Comparison of ENCODE assay signal across 26 cellular contexts in the genomic region with DNA sequence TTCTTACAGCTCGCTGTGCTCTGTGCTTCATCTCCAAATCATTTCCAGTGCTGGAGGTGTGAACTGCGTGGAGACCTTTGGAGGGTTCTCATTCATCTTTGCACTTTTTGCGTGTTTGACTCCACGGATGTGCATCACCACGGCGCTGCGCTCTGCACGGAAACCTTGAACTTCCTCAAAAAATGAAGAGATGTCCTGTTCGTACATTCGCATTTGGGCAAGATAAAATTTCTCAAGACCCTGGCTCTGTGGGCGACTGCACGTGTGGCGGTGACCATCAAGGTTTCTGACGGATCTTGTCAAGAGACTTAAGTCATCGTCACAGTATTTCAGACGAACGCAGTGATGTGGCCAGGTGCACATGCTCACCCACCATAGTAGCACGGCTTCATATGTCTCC.
"Had no signal": no experiment of that assay in that cellular context is flagged by ENCODE, and none has a peak within 500 bp of the region (broad histone marks: within the 10 kb centered on the region; RNA-seq: fewer than 3 reads in every experiment).

No MANE protein-coding gene starts in this region.

- H3K36me3 Mint-ChIP-seq: activated CD4-positive, alpha-beta memory T cell treated with anti-CD3 and anti-CD28 coated beads for 36 hours; stimulated activated effector memory CD8-positive, alpha-beta T cell treated with anti-CD3 and anti-CD28 coated beads, Interleukin-12 subunit alpha, Interleukin-12 subunit beta, amount 100 ng/mL, for 72 hours had no signal

- DNase-seq: activated CD4-positive, alpha-beta memory T cell treated with anti-CD3 and anti-CD28 coated beads for 36 hours; activated CD4-positive, alpha-beta T cell treated with anti-CD3 and anti-CD28 coated beads, Interleukin-2, amount 10 ng/mL, durations not matched to agents 24 days and 14 days; activated CD4-positive, CD25-positive, alpha-beta regulatory T cell treated with anti-CD3 and anti-CD28 coated beads, Interleukin-2, amount 50 U/mL, for 72 hours; activated CD8-positive, alpha-beta memory T cell treated with anti-CD3 and anti-CD28 coated beads, Interleukin-2, amount 50 U/mL, for 4 hours; activated gamma-delta T cell; activated naive CD4-positive, alpha-beta T cell treated with anti-CD3 and anti-CD28 coated beads, Interleukin-2, amount 50 U/mL, for 16 hours; activated T-cell treated with anti-CD3 and anti-CD28 coated beads, Interleukin-2, amount 50 U/mL, for 1 hour; amniotic stem cell; brain microvascular endothelial cell; endodermal cell; foreskin melanocyte; heart right ventricle; kidney glomerular epithelial cell; left ventricle myocardium inferior; mammary epithelial cell; right lobe of liver; stimulated activated CD4-positive, alpha-beta T cell treated with anti-CD3 and anti-CD28 coated beads, Interleukin-12 subunit alpha, Interleukin-12 subunit beta, amount 100 ng/mL, for 4 hours; stimulated activated CD4-positive, alpha-beta T cell treated with anti-CD3 and anti-CD28 coated beads, Interleukin-4, amount 100 ng/mL, for 24 hours; T-helper 2 cell; tibial artery had no signal

- H3K4me3 ChIP-seq: coronary artery, esophagus muscularis mucosa, heart right ventricle, left ventricle myocardium inferior, right lobe of liver, tibial artery had no signal

- H3K4me1 Mint-ChIP-seq: activated CD4-positive, alpha-beta T cell treated with anti-CD3 and anti-CD28 coated beads, Interleukin-2, amount 10 ng/mL, durations not matched to agents 24 days and 14 days; endodermal cell; nephron; stimulated activated effector memory CD8-positive, alpha-beta T cell treated with anti-CD3 and anti-CD28 coated beads, Interleukin-12 subunit alpha, Interleukin-12 subunit beta, amount 100 ng/mL, for 72 hours had no signal

- H3K27ac ChIP-seq: brain microvascular endothelial cell, coronary artery, esophagus muscularis mucosa, left ventricle myocardium inferior, right lobe of liver, tibial artery had no signal

- H3K27me3 Mint-ChIP-seq: stimulated activated naive CD8-positive, alpha-beta T cell treated with anti-CD3 and anti-CD28 coated beads, Interleukin-15, Interleukin-2, amounts not matched to agents 100 ng/mL and 50 ng/mL, for 24 hours had no signal

- H3K4me3 Mint-ChIP-seq: activated CD4-positive, alpha-beta memory T cell treated with anti-CD3 and anti-CD28 coated beads for 36 hours; activated CD4-positive, alpha-beta T cell treated with anti-CD3 and anti-CD28 coated beads, Interleukin-2, amount 10 ng/mL, durations not matched to agents 24 days and 14 days; activated T-helper 1 cell treated with anti-CD3 and anti-CD28 coated beads, Interleukin-12 subunit alpha, Interleukin-12 subunit beta, Interleukin-2, Interleukin-4 antibody, amounts not matched to agents 30 ng/mL and 10 ng/mL and 1 ng/mL, durations not matched to agents 14 hours and 24 hours and 36 hours; endodermal cell; nephron; stimulated activated effector memory CD8-positive, alpha-beta T cell treated with anti-CD3 and anti-CD28 coated beads, Interleukin-12 subunit alpha, Interleukin-12 subunit beta, amount 100 ng/mL, for 72 hours; stimulated activated naive CD8-positive, alpha-beta T cell treated with anti-CD3 and anti-CD28 coated beads, Interleukin-15, Interleukin-2, amounts not matched to agents 100 ng/mL and 50 ng/mL, for 24 hours had no signal

- H3K27ac Mint-ChIP-seq: activated CD4-positive, alpha-beta memory T cell treated with anti-CD3 and anti-CD28 coated beads for 36 hours; activated CD4-positive, alpha-beta T cell treated with anti-CD3 and anti-CD28 coated beads, Interleukin-2, amount 10 ng/mL, durations not matched to agents 24 days and 14 days; activated T-helper 1 cell treated with anti-CD3 and anti-CD28 coated beads, Interleukin-12 subunit alpha, Interleukin-12 subunit beta, Interleukin-2, Interleukin-4 antibody, amounts not matched to agents 30 ng/mL and 10 ng/mL and 1 ng/mL, durations not matched to agents 14 hours and 24 hours and 36 hours; endodermal cell; nephron; stimulated activated effector memory CD8-positive, alpha-beta T cell treated with anti-CD3 and anti-CD28 coated beads, Interleukin-12 subunit alpha, Interleukin-12 subunit beta, amount 100 ng/mL, for 72 hours; stimulated activated naive CD8-positive, alpha-beta T cell treated with anti-CD3 and anti-CD28 coated beads, Interleukin-15, Interleukin-2, amounts not matched to agents 100 ng/mL and 50 ng/mL, for 24 hours had no signal

- H3K27me3 ChIP-seq: brain microvascular endothelial cell, heart right ventricle, right lobe of liver had no signal

- ATAC-seq: heart right ventricle; right lobe of liver; stimulated activated effector memory CD8-positive, alpha-beta T cell treated with anti-CD3 and anti-CD28 coated beads, Interleukin-12 subunit alpha, Interleukin-12 subunit beta, amount 100 ng/mL, for 72 hours had no signal

- H3K9me3 Mint-ChIP-seq: activated CD4-positive, alpha-beta memory T cell treated with anti-CD3 and anti-CD28 coated beads for 36 hours; activated CD4-positive, alpha-beta T cell treated with anti-CD3 and anti-CD28 coated beads, Interleukin-2, amount 10 ng/mL, durations not matched to agents 24 days and 14 days; activated T-helper 1 cell treated with anti-CD3 and anti-CD28 coated beads, Interleukin-12 subunit alpha, Interleukin-12 subunit beta, Interleukin-2, Interleukin-4 antibody, amounts not matched to agents 30 ng/mL and 10 ng/mL and 1 ng/mL, durations not matched to agents 14 hours and 24 hours and 36 hours; endodermal cell; nephron; stimulated activated effector memory CD8-positive, alpha-beta T cell treated with anti-CD3 and anti-CD28 coated beads, Interleukin-12 subunit alpha, Interleukin-12 subunit beta, amount 100 ng/mL, for 72 hours; stimulated activated naive CD8-positive, alpha-beta T cell treated with anti-CD3 and anti-CD28 coated beads, Interleukin-15, Interleukin-2, amounts not matched to agents 100 ng/mL and 50 ng/mL, for 24 hours had no signal

- H3K9me3 ChIP-seq: esophagus muscularis mucosa, heart right ventricle, left ventricle myocardium inferior, right lobe of liver, tibial artery had no signal

- H3K36me3 ChIP-seq: brain microvascular endothelial cell, esophagus muscularis mucosa, heart right ventricle, left ventricle myocardium inferior, right lobe of liver, tibial artery had no signal

- H3K4me1 ChIP-seq: right lobe of liver had no signal
